In genomic region chr13:30551194-30551593, GRCh38 we compare ENCODE assay signal across 8 cellular contexts.
DNase-seq lines count a peak whose midpoint lies in the region; ATAC-seq and TF ChIP-seq lines count a peak whose summit lies in the region.

No MANE protein-coding gene starts in this region.

- no peaks in the 10 kb centered on the region for H3K36me3 ChIP-seq in WERI-Rb-1

- H3K27me3 ChIP-seq in WERI-Rb-1 (ENCODE audit: insufficient read depth, low read depth, severe bottlenecking), result no peaks in the 10 kb centered on the region

- no peak overlapping the region for H3K27ac ChIP-seq in 22Rv1
- no peak overlapping the region for H3K27ac ChIP-seq in WERI-Rb-1

- intact Hi-C loops in left colon (cut with DNase I, micrococcal nuclease), result no loop called here

- no peaks in the 10 kb centered on the region for H3K9me3 ChIP-seq in WERI-Rb-1 (ENCODE audit: severe bottlenecking)

- peak; percentile 47 for TF ChIP-seq CTCF in 22Rv1 (IDR thresholded peaks at IDR 0.05)
- peak; percentile 41; the same call in 1 of the 2 replicates for TF ChIP-seq CTCF in WERI-Rb-1 (IDR thresholded peaks at IDR 0.05; ENCODE audit: low read depth, low read length)

- peak; percentile 85 for ATAC-seq in left colon

- DNase-seq in GDM1 (lab: John Stamatoyannopoulos, UW) (peak; percentile 50), Kasumi-1 (lab: John Stamatoyannopoulos, UW) (peak; percentile 33 to 37), WERI-Rb-1 (peak; percentile 7), left colon (no peak), NCI-H1092 (lab: John Stamatoyannopoulos, UW) (no peak)
- no peak for DNase-seq in stimulated activated CD4-positive, alpha-beta T cell treated with anti-CD3 and anti-CD28 coated beads, Interleukin-2, amount 100 ng/mL, for 24 hours
- no peak for DNase-seq in stimulated activated CD4-positive, alpha-beta T cell treated with anti-CD3 and anti-CD28 coated beads, Interleukin-4, amount 100 ng/mL, for 4 hours

- no peak overlapping the region for H3K4me3 ChIP-seq in WERI-Rb-1 (ENCODE audit: low read depth, low read length)

Comparison
In these comparisons a context has a peak if more than half of its experiments do, and no peak if none do; other contexts are left out.
1. DNase-seq: peak in GDM1 (single experiment), Kasumi-1 (2 of 2) and WERI-Rb-1 (single experiment); none in left colon (0 of 2), stimulated activated CD4-positive, alpha-beta T cell treated with anti-CD3 and anti-CD28 coated beads, Interleukin-2, amount 100 ng/mL, for 24 hours (0 of 2), NCI-H1092 (single experiment) and stimulated activated CD4-positive, alpha-beta T cell treated with anti-CD3 and anti-CD28 coated beads, Interleukin-4, amount 100 ng/mL, for 4 hours (0 of 2).